Comparison of ENCODE assay signal across 1 cellular context in genomic region chr12:98515368-98516183, GRCh38.
TF ChIP-seq lines count a peak whose summit lies in the region.

A gene with protein sequence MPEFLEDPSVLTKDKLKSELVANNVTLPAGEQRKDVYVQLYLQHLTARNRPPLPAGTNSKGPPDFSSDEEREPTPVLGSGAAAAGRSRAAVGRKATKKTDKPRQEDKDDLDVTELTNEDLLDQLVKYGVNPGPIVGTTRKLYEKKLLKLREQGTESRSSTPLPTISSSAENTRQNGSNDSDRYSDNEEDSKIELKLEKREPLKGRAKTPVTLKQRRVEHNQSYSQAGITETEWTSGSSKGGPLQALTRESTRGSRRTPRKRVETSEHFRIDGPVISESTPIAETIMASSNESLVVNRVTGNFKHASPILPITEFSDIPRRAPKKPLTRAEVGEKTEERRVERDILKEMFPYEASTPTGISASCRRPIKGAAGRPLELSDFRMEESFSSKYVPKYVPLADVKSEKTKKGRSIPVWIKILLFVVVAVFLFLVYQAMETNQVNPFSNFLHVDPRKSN (plus strand): TSS chr12:98515590. CDS start chr12:98515868, 278 bp downstream.

TF ChIP-seq in HepG2, 621 proteins besides CTCF, POLR2A, EP300 and RAD21 (continued from another document and continues in another):
- no peak for TF ChIP-seq BCLAF1 (IDR thresholded peaks at IDR 0.05)
- TF ChIP-seq POLR2AphosphoS2 (IDR thresholded peaks at IDR 0.05; ENCODE audit: low read depth, low read length): no peak
- 0 out of 2 replicates have a peak, but pooled peaks have one; percentile 57 for TF ChIP-seq TIGD3 (CRISPR knock-in tag; IDR thresholded peaks at IDR 0.05; ENCODE audit: borderline replicate concordance)
- 0 out of 2 replicates have a peak, but pooled peaks have one; percentile 24 for TF ChIP-seq MIER3 (CRISPR knock-in tag; IDR thresholded peaks at IDR 0.05; ENCODE audit: borderline replicate concordance)
- TF ChIP-seq ETV5 (CRISPR knock-in tag; IDR thresholded peaks at IDR 0.05; ENCODE audit: borderline replicate concordance): peak; percentile 37; the same call in 1 of the 2 replicates
- no peak; the same call in 1 of the 2 replicates for TF ChIP-seq HDAC2 (CRISPR knock-in tag; IDR thresholded peaks at IDR 0.05)
- peak; percentile 46; the same call in 1 of the 2 replicates for TF ChIP-seq CCDC6 (CRISPR knock-in tag; IDR thresholded peaks at IDR 0.05)
- TF ChIP-seq SATB2 (CRISPR knock-in tag; IDR thresholded peaks at IDR 0.05): 0 out of 2 replicates have a peak, but pooled peaks have one; percentile 69
- TF ChIP-seq ZC3H4 (CRISPR knock-in tag; IDR thresholded peaks at IDR 0.05; ENCODE audit: borderline replicate concordance): no peak
- no peak for TF ChIP-seq THYN1 (CRISPR knock-in tag; IDR thresholded peaks at IDR 0.05; ENCODE audit: borderline replicate concordance, low read depth)
- TF ChIP-seq SCMH1 (CRISPR knock-in tag; IDR thresholded peaks at IDR 0.05; ENCODE audit: borderline replicate concordance): no peak
- no peak for TF ChIP-seq HNRNPL (IDR thresholded peaks at IDR 0.05; ENCODE audit: low read depth, low read length)
- no peak for TF ChIP-seq ZNF546 (CRISPR knock-in tag; conservative IDR thresholded peaks at IDR 0.05)
- no peak for TF ChIP-seq ZNF281 (CRISPR knock-in tag; IDR thresholded peaks at IDR 0.05; ENCODE audit: borderline replicate concordance)
- no peak for TF ChIP-seq ZNF569 (CRISPR knock-in tag; IDR thresholded peaks at IDR 0.05; ENCODE audit: borderline replicate concordance)
- no peak for TF ChIP-seq ZNF572 (CRISPR knock-in tag; IDR thresholded peaks at IDR 0.05)
- peak; percentile 72; the same call in 1 of the 2 replicates for TF ChIP-seq NR0B2 (CRISPR knock-in tag; IDR thresholded peaks at IDR 0.05)
- peak in 1 of 2 experiments; percentile 53; a peak in 1 of 4 replicates for TF ChIP-seq KLF16 (CRISPR knock-in tag; IDR thresholded peaks at IDR 0.05)
- peak; percentile 91 for TF ChIP-seq AGO2 (optimal IDR thresholded peaks at IDR 0.05; ENCODE audit: low read depth, low read length)
- TF ChIP-seq ZKSCAN8 (CRISPR knock-in tag; IDR thresholded peaks at IDR 0.05; ENCODE audit: borderline replicate concordance): no peak
- peak; percentile 91; the same call in 1 of the 2 replicates for TF ChIP-seq ZNF333 (CRISPR knock-in tag; IDR thresholded peaks at IDR 0.05; ENCODE audit: borderline replicate concordance)
- TF ChIP-seq KLF12 (CRISPR knock-in tag; IDR thresholded peaks at IDR 0.05; ENCODE audit: borderline replicate concordance): no peak
- TF ChIP-seq, protein P1, sequence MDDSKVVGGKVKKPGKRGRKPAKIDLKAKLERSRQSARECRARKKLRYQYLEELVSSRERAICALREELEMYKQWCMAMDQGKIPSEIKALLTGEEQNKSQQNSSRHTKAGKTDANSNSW (CRISPR knock-in tag; IDR thresholded peaks at IDR 0.05; ENCODE audit: borderline replicate concordance): peak; percentile 52; the same call in 1 of the 2 replicates
- TF ChIP-seq CC2D1A (CRISPR knock-in tag; IDR thresholded peaks at IDR 0.05): 0 out of 2 replicates have a peak, but pooled peaks have one; percentile 37
- TF ChIP-seq, protein P2, sequence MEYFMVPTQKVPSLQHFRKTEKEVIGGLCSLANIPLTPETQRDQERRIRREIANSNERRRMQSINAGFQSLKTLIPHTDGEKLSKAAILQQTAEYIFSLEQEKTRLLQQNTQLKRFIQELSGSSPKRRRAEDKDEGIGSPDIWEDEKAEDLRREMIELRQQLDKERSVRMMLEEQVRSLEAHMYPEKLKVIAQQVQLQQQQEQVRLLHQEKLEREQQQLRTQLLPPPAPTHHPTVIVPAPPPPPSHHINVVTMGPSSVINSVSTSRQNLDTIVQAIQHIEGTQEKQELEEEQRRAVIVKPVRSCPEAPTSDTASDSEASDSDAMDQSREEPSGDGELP (IDR thresholded peaks at IDR 0.05; ENCODE audit: borderline replicate concordance, low read depth): peak; percentile 36; the same call in 1 of the 2 replicates
- no peak for TF ChIP-seq ZHX2 (IDR thresholded peaks at IDR 0.05; ENCODE audit: low read depth)
- peak; percentile 69; the same call in 1 of the 2 replicates for TF ChIP-seq ZHX2 (CRISPR knock-in tag; IDR thresholded peaks at IDR 0.05; ENCODE audit: borderline replicate concordance)
- TF ChIP-seq ZNF143 (CRISPR knock-in tag; IDR thresholded peaks at IDR 0.05): peak; percentile 40; the same call in 1 of the 2 replicates
- TF ChIP-seq, protein P3, sequence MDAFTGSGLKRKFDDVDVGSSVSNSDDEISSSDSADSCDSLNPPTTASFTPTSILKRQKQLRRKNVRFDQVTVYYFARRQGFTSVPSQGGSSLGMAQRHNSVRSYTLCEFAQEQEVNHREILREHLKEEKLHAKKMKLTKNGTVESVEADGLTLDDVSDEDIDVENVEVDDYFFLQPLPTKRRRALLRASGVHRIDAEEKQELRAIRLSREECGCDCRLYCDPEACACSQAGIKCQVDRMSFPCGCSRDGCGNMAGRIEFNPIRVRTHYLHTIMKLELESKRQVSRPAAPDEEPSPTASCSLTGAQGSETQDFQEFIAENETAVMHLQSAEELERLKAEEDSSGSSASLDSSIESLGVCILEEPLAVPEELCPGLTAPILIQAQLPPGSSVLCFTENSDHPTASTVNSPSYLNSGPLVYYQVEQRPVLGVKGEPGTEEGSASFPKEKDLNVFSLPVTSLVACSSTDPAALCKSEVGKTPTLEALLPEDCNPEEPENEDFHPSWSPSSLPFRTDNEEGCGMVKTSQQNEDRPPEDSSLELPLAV (CRISPR knock-in tag; conservative IDR thresholded peaks at IDR 0.05; ENCODE audit: low read depth): no peak
- TF ChIP-seq, protein P4, sequence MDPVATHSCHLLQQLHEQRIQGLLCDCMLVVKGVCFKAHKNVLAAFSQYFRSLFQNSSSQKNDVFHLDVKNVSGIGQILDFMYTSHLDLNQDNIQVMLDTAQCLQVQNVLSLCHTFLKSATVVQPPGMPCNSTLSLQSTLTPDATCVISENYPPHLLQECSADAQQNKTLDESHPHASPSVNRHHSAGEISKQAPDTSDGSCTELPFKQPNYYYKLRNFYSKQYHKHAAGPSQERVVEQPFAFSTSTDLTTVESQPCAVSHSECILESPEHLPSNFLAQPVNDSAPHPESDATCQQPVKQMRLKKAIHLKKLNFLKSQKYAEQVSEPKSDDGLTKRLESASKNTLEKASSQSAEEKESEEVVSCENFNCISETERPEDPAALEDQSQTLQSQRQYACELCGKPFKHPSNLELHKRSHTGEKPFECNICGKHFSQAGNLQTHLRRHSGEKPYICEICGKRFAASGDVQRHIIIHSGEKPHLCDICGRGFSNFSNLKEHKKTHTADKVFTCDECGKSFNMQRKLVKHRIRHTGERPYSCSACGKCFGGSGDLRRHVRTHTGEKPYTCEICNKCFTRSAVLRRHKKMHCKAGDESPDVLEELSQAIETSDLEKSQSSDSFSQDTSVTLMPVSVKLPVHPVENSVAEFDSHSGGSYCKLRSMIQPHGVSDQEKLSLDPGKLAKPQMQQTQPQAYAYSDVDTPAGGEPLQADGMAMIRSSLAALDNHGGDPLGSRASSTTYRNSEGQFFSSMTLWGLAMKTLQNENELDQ (CRISPR knock-in tag; IDR thresholded peaks at IDR 0.05; ENCODE audit: borderline replicate concordance): no peak
